ENCODE assay signal across 16 cellular contexts in genomic region chr17:21167303-21167702, GRCh38. TPM values are rescaled to one million over a fixed set of nuclear protein-coding genes. Genes with fewer than 3 reads are reported as not detected.
DNase-seq lines count a peak whose midpoint lies in the region; ATAC-seq, FAIRE-seq and TF ChIP-seq lines count a peak whose summit lies in the region.
"Had no signal": no experiment of that assay in that cellular context is flagged by ENCODE, and none has a peak within 500 bp of the region (broad histone marks: within the 10 kb centered on the region; RNA-seq: fewer than 3 reads in every experiment).

No MANE protein-coding gene starts in this region.

- H3K27ac Mint-ChIP-seq in astrocyte (ENCODE audit: unreplicated experiment), result no peak overlapping the region
- H3K27ac Mint-ChIP-seq: T-helper 1 cell treated with Interleukin-12 subunit alpha and Interleukin-12 subunit beta and Interleukin-4 antibody, amounts not matched to agents 30 μg/mL and 1 μg/mL, for 36 hours had no signal

- in situ Hi-C loops in gastrocnemius medialis (cut with MboI; ENCODE audit: low sequenced_read_pairs in 4 of 4), result no loop called here

- H3K27me3 Mint-ChIP-seq in astrocyte (ENCODE audit: low read depth, unreplicated experiment), result no peaks in the 10 kb centered on the region

- H3K9me3 Mint-ChIP-seq in astrocyte (ENCODE audit: unreplicated experiment), result peaks cover 5% of the 10 kb centered on the region
- H3K9me3 Mint-ChIP-seq: T-helper 1 cell treated with Interleukin-12 subunit alpha and Interleukin-12 subunit beta and Interleukin-4 antibody, amounts not matched to agents 30 μg/mL and 1 μg/mL, for 36 hours had no signal

- H2AFZ ChIP-seq in astrocyte (ENCODE audit: low read depth, low read length), result no peak overlapping the region

- H3K79me2 ChIP-seq in astrocyte (ENCODE audit: insufficient read depth, low read length), result peaks cover 4% of the 10 kb centered on the region

- H3K4me3 ChIP-seq in astrocyte (ENCODE audit: insufficient read depth, low read depth, low read length) (no peak overlapping the region), gastrocnemius medialis (peak overlapping the region; percentile 34 to 42 (median 36))
- H3K4me3 ChIP-seq: prostate gland had no signal

- no peak overlapping the region for H3K4me3 Mint-ChIP-seq in astrocyte (ENCODE audit: unreplicated experiment)
- H3K4me3 Mint-ChIP-seq: T-helper 1 cell treated with Interleukin-12 subunit alpha and Interleukin-12 subunit beta and Interleukin-4 antibody, amounts not matched to agents 30 μg/mL and 1 μg/mL, for 36 hours had no signal

- H3K27ac ChIP-seq in astrocyte (ENCODE audit: low read depth, low read length) (no peak overlapping the region), gastrocnemius medialis (peak overlapping the region; percentile 92 to 98 (median 96))
- H3K27ac ChIP-seq: prostate gland had no signal

- H3K4me2 ChIP-seq in astrocyte (ENCODE audit: low read length), result no peak overlapping the region

- ATAC-seq in left cardiac atrium, result peak; percentile 21 to 43
- peak; percentile 82 for ATAC-seq in gastrocnemius medialis
- ATAC-seq in GM18505 (IDR thresholded peaks at IDR 0.05; ENCODE audit: unreplicated experiment), result no peak

- intact Hi-C loops in left cardiac atrium (cut with DNase I) (loop anchor here in 1 of 2 donors (5.0 kb wide), 1 partner anchor 45 kb away; the partner anchor contains the start of gene TMEM11), gastrocnemius medialis (cut with DNase I; ENCODE audit: low total_unique reads) (loop anchor here (1.0 to 2.0 kb wide), 5 partner anchors 41 to 125 kb away; partner anchors contain the start of gene DHRS7B)

- no peak for TF ChIP-seq CTCF in astrocyte (IDR thresholded peaks at IDR 0.05; ENCODE audit: insufficient read depth, low read depth, low read length)
- TF ChIP-seq CTCF in gastrocnemius medialis (IDR thresholded peaks at IDR 0.05 in 4 of 5, conservative IDR thresholded peaks at IDR 0.05 in 1 of 5), result no peak

- DNase-seq in AG08396 (ENCODE audit: low spot score), result peak; percentile 50
- peak; percentile 6 for DNase-seq in astrocyte (ENCODE audit: low read depth)
- DNase-seq in left cardiac atrium, result no peak
- peak; percentile 58 to 80 for DNase-seq in gastrocnemius medialis
- no peak for DNase-seq in NK-92 (lab: John Stamatoyannopoulos, UW; ENCODE audit: unreplicated experiment)
- DNase-seq in COR-L47 (lab: John Stamatoyannopoulos, UW), result no peak
- DNase-seq in NOMO-1 treated with dmso at 0.1 percent for 144 hours (lab: John Stamatoyannopoulos, UW; ENCODE audit: unreplicated experiment), result no peak
- DNase-seq: activated CD4-positive, alpha-beta T cell treated with anti-CD3 and anti-CD28 coated beads, Interleukin-2, amount 50 U/mL, for 4 hours; activated gamma-delta T cell; AML-193; mesendoderm; NCI-H2171; OCI-M1 had no signal

- FAIRE-seq in astrocyte (lab: Jason Lieb, UNC), result no peak

- H3K9ac ChIP-seq in astrocyte (ENCODE audit: low read length), result no peak overlapping the region

- TF ChIP-seq POLR2A in gastrocnemius medialis (IDR thresholded peaks at IDR 0.05) (peak; percentile 78 to 81), GM18505 (IDR thresholded peaks at IDR 0.05; ENCODE audit: borderline replicate concordance, extremely low read depth, insufficient read depth, insufficient read length) (no peak)

- H3K27me3 ChIP-seq in astrocyte (ENCODE audit: insufficient read depth, low read length) (no peaks in the 10 kb centered on the region), gastrocnemius medialis (no peaks in the 10 kb centered on the region)

- H4K20me1 ChIP-seq in astrocyte (ENCODE audit: insufficient read depth, low read length), result peaks cover 3% of the 10 kb centered on the region

- H3K4me1 ChIP-seq in astrocyte (ENCODE audit: insufficient read depth, low read length) (no peaks in the 10 kb centered on the region), gastrocnemius medialis (peaks cover 84 to 87% of the 10 kb centered on the region in 2 donors)
- H3K4me1 ChIP-seq: prostate gland had no signal

- H3K36me3 Mint-ChIP-seq in astrocyte (ENCODE audit: low read depth, unreplicated experiment), result peaks cover 6% of the 10 kb centered on the region

- H3K9me3 ChIP-seq in astrocyte (ENCODE audit: insufficient read depth, low read depth, low read length) (no peaks in the 10 kb centered on the region), gastrocnemius medialis (no peaks in the 10 kb centered on the region)
- H3K9me3 ChIP-seq: prostate gland had no signal

- H3K36me3 ChIP-seq in astrocyte (ENCODE audit: insufficient read depth, low read length), result no peaks in the 10 kb centered on the region
- no peaks in the 10 kb centered on the region for H3K36me3 ChIP-seq in gastrocnemius medialis
- H3K36me3 ChIP-seq: prostate gland had no signal

- H3K4me1 Mint-ChIP-seq in astrocyte (ENCODE audit: low read depth, unreplicated experiment), result peaks cover 13% of the 10 kb centered on the region

RNA-seq across cellular contexts. Expression of gene DHRS7B, which starts 40.5 kb away (rescaled TPM):
- total RNA-seq in astrocyte (15.5 and 17.2 TPM in 2 replicates), left cardiac atrium (10 to 100 TPM; 25.2 to 39.6 TPM), gastrocnemius medialis (10 to 100 TPM; 35.7 to 73.2 (median 43.2) TPM)

RNA-seq across cellular contexts. Expression of gene TMEM11, which starts 46.7 kb away (rescaled TPM):
- total RNA-seq in astrocyte (30.2 and 31.6 TPM in 2 replicates), left cardiac atrium (10 to 100 TPM; 26.7 to 27.3 TPM), gastrocnemius medialis (100 to 1,000 TPM in 2 of 4 donors, 10 to 100 TPM in 2; 70.6 to 131 (median 90.9) TPM)

Comparison
In these comparisons a context has a peak if more than half of its experiments do, and no peak if none do; other contexts are left out.
1. DNase-seq: peak in AG08396 (single experiment), astrocyte (single experiment) and gastrocnemius medialis (2 of 2); none in left cardiac atrium (single experiment), NK-92 (single experiment), COR-L47 (single experiment) and NOMO-1 treated with dmso at 0.1 percent for 144 hours (single experiment).